11 cellular contexts compared by ENCODE assay signal in genomic region chr16:89297156-89297869, GRCh38.
DNase-seq lines count a peak whose midpoint lies in the region; ATAC-seq, FAIRE-seq and TF ChIP-seq lines count a peak whose summit lies in the region.
"Had no signal": no experiment of that assay in that cellular context is flagged by ENCODE, and none has a peak within 500 bp of the region (broad histone marks: within the 10 kb centered on the region; RNA-seq: fewer than 3 reads in every experiment).

No MANE protein-coding gene starts in this region.

- H3K36me3 Mint-ChIP-seq in activated naive CD8-positive, alpha-beta T cell treated with anti-CD3 and anti-CD28 coated beads, Interleukin-2, amount 10 ng/mL, durations not matched to agents 7 days and 5 days, result peaks cover 4% of the 10 kb centered on the region
- H3K36me3 Mint-ChIP-seq in type B pancreatic cell, result peaks cover 5% of the 10 kb centered on the region

- peaks cover 0 to 3% of the 10 kb centered on the region in 2 donors for H3K4me1 ChIP-seq in kidney (ENCODE audit: control insufficient read depth in 1 of 2, insufficient read depth in 1 of 2, low read depth in 1 of 2, low read length in 2 of 2)
- H3K4me1 ChIP-seq in foreskin keratinocyte, result peaks cover 7% of the 10 kb centered on the region

- peak; percentile 58 for DNase-seq in Right ventricle myocardium inferior (ENCODE audit: missing footprints)
- DNase-seq in left cardiac atrium, result no peak
- no peak for DNase-seq in activated naive CD8-positive, alpha-beta T cell treated with anti-CD3 and anti-CD28 coated beads, Interleukin-2, amount 10 ng/mL, durations not matched to agents 7 days and 5 days
- DNase-seq in kidney, result peak; percentile 53
- DNase-seq in type B pancreatic cell (ENCODE audit: extremely low spot score, unreplicated experiment), result no peak
- no peak for DNase-seq in iPS-NIHi11 (ENCODE audit: low spot score)
- DNase-seq in G401 (ENCODE audit: low spot score), result no peak
- no peak for DNase-seq in foreskin keratinocyte
- DNase-seq: AML-193, NCI-H446 treated with DMSO at 0.1 percent for 48 hours, T1000 had no signal

- H3K4me3 ChIP-seq in kidney (ENCODE audit: low read length in 2 of 2), result no peak overlapping the region

- no peaks in the 10 kb centered on the region for H3K27me3 ChIP-seq in foreskin keratinocyte

- intact Hi-C loops in Right ventricle myocardium inferior (cut with DNase I), result no loop called here
- intact Hi-C loops in left cardiac atrium (cut with DNase I), result no loop called here
- intact Hi-C loops in kidney (cut with DNase I), result no loop called here

- H3K27me3 Mint-ChIP-seq in activated naive CD8-positive, alpha-beta T cell treated with anti-CD3 and anti-CD28 coated beads, Interleukin-2, amount 10 ng/mL, durations not matched to agents 7 days and 5 days, result no peaks in the 10 kb centered on the region
- no peaks in the 10 kb centered on the region for H3K27me3 Mint-ChIP-seq in type B pancreatic cell

- no peak overlapping the region for H3K9ac ChIP-seq in kidney (ENCODE audit: low read length in 2 of 2)

- peaks cover 37% of the 10 kb centered on the region for H3K4me1 Mint-ChIP-seq in activated naive CD8-positive, alpha-beta T cell treated with anti-CD3 and anti-CD28 coated beads, Interleukin-2, amount 10 ng/mL, durations not matched to agents 7 days and 5 days
- H3K4me1 Mint-ChIP-seq in type B pancreatic cell (ENCODE audit: unreplicated experiment), result peaks cover 34% of the 10 kb centered on the region

- H3K9me3 Mint-ChIP-seq in activated naive CD8-positive, alpha-beta T cell treated with anti-CD3 and anti-CD28 coated beads, Interleukin-2, amount 10 ng/mL, durations not matched to agents 7 days and 5 days, result no peaks in the 10 kb centered on the region
- no peaks in the 10 kb centered on the region for H3K9me3 Mint-ChIP-seq in type B pancreatic cell

- H3K27ac Mint-ChIP-seq in activated naive CD8-positive, alpha-beta T cell treated with anti-CD3 and anti-CD28 coated beads, Interleukin-2, amount 10 ng/mL, durations not matched to agents 7 days and 5 days, result peak overlapping the region; percentile 38
- peak overlapping the region; percentile 96 for H3K27ac Mint-ChIP-seq in type B pancreatic cell

- H3K36me3 ChIP-seq in kidney (ENCODE audit: control insufficient read depth in 1 of 2, insufficient read depth in 2 of 2, low read length in 2 of 2), result no peaks in the 10 kb centered on the region

- H3K4me3 Mint-ChIP-seq in activated naive CD8-positive, alpha-beta T cell treated with anti-CD3 and anti-CD28 coated beads, Interleukin-2, amount 10 ng/mL, durations not matched to agents 7 days and 5 days, result peak overlapping the region; percentile 10
- H3K4me3 Mint-ChIP-seq in type B pancreatic cell, result peak overlapping the region; percentile 70

- in situ Hi-C loops in G401 (cut with HindIII; ENCODE audit: low sequenced_read_pairs), result no loop called here

- POLR2A ChIA-PET in activated naive CD8-positive, alpha-beta T cell treated with anti-CD3 and anti-CD28 coated beads, Interleukin-2, amount 10 ng/mL, durations not matched to agents 7 days and 5 days (lab: Charles Lee), result no interaction called here

- FAIRE-seq in kidney (lab: Jason Lieb, UNC), result no peak

- H3K27ac ChIP-seq in kidney (ENCODE audit: low read depth in 2 of 2, low read length in 2 of 2) (no peak overlapping the region), foreskin keratinocyte (no peak overlapping the region)

- H3K9me3 ChIP-seq in kidney (ENCODE audit: control insufficient read depth in 1 of 2, low read length in 2 of 2), result no peaks in the 10 kb centered on the region

- no peak for TF ChIP-seq CTCF in kidney (IDR thresholded peaks at IDR 0.05; ENCODE audit: borderline replicate concordance, extremely low read depth, insufficient read depth)
- no peak for TF ChIP-seq CTCF in type B pancreatic cell (conservative IDR thresholded peaks at IDR 0.05)
- no peak for TF ChIP-seq CTCF in foreskin keratinocyte (conservative IDR thresholded peaks at IDR 0.05)

- no peak for ATAC-seq in Right ventricle myocardium inferior
- no peak for ATAC-seq in left cardiac atrium
- no peak for ATAC-seq in activated naive CD8-positive, alpha-beta T cell treated with anti-CD3 and anti-CD28 coated beads, Interleukin-2, amount 10 ng/mL, durations not matched to agents 7 days and 5 days (ENCODE audit: low read depth)
- ATAC-seq in foreskin keratinocyte, result no peak

Comparison
In these comparisons a context has a peak if more than half of its experiments do, and no peak if none do; other contexts are left out.
1. DNase-seq: peak in Right ventricle myocardium inferior (single experiment) and kidney (single experiment); none in left cardiac atrium (single experiment), activated naive CD8-positive, alpha-beta T cell treated with anti-CD3 and anti-CD28 coated beads, Interleukin-2, amount 10 ng/mL, durations not matched to agents 7 days and 5 days (single experiment), type B pancreatic cell (single experiment), iPS-NIHi11 (single experiment), G401 (single experiment) and foreskin keratinocyte (0 of 2).